ENCODE assay signal across 8 cellular contexts in genomic region chr2:27323592-27324285, GRCh38. TPM values are rescaled to one million over a fixed set of nuclear protein-coding genes. Genes with fewer than 3 reads are reported as not detected.
DNase-seq lines count a peak whose midpoint lies in the region; ATAC-seq and TF ChIP-seq lines count a peak whose summit lies in the region.

No MANE protein-coding gene starts in this region.

- in situ Hi-C loops in G401 (cut with HindIII; ENCODE audit: low sequenced_read_pairs) = no loop called here

- H3K4me1 ChIP-seq in PC-9 (replicated peaks; ENCODE audit: insufficient read depth) = peaks cover 28% of the 10 kb centered on the region

- H3K27ac Mint-ChIP-seq in endothelial cell (ENCODE audit: unreplicated experiment) (peak overlapping the region; percentile 100), neural crest cell (ENCODE audit: unreplicated experiment) (peak overlapping the region; percentile 98)

- CTCF ChIA-PET in PC-9 (lab: Charles Lee) = interaction anchor here (0.6 kb wide), 1 partner anchor 480 kb away, joined by 5 read pairs; no protein-coding TSS in a partner anchor

- BruUV-seq in PC-9 (replicated peaks; lab: Mats Ljungman, UMichigan) = no TSS peak

- no peaks in the 10 kb centered on the region for H3K9me3 ChIP-seq in PC-9 (ENCODE audit: insufficient read depth, low read depth)

- H3K27ac ChIP-seq in PC-9 = peak overlapping the region; percentile 69

- peak; percentile 22 for DNase-seq in G401 (ENCODE audit: low spot score)
- no peak for DNase-seq in PC-9
- DNase-seq in endothelial cell (ENCODE audit: low spot score) = no peak
- no peak for DNase-seq in neural crest cell (ENCODE audit: low read depth, low spot score)
- DNase-seq in HK-2 (ENCODE audit: unreplicated experiment) = no peak
- DNase-seq in NCI-H526 (lab: John Stamatoyannopoulos, UW) = no peak

- peak overlapping the region; percentile 91 for H2AFZ ChIP-seq in PC-9

- no peaks in the 10 kb centered on the region for H3K27me3 ChIP-seq in PC-9 (ENCODE audit: insufficient read depth, low read depth)

- no peaks in the 10 kb centered on the region for H3K9me2 ChIP-seq in PC-9 (ENCODE audit: insufficient read depth)

- H3K4me2 ChIP-seq in PC-9 = peak overlapping the region; percentile 99

- H3K4me3 ChIP-seq in PC-9 = peak overlapping the region; percentile 82

- peaks cover 12% of the 10 kb centered on the region; the same call in 1 of the 2 replicates for H3K36me3 ChIP-seq in PC-9 (ENCODE audit: low read depth)

- H3K36me3 Mint-ChIP-seq in endothelial cell (ENCODE audit: low read depth, unreplicated experiment) (peaks cover 29% of the 10 kb centered on the region), neural crest cell (ENCODE audit: low read depth) (peaks cover 19% of the 10 kb centered on the region)

- intact Hi-C loops in PC-9 (cut with micrococcal nuclease; ENCODE audit: unreplicated experiment) = loop anchor here (2.0 to 10.0 kb wide), 3 partner anchors 33 to 304 kb away; partner anchors contain the start of genes ATRAID, CAD, CCDC121 and GPN1

- H4K20me1 ChIP-seq in PC-9 (ENCODE audit: insufficient read depth) = no peaks in the 10 kb centered on the region

- H3K27me3 Mint-ChIP-seq in endothelial cell (ENCODE audit: unreplicated experiment) (peaks cover 4% of the 10 kb centered on the region), neural crest cell (ENCODE audit: low read depth) (no peaks in the 10 kb centered on the region)

- H3K4me3 Mint-ChIP-seq in endothelial cell (ENCODE audit: unreplicated experiment) (peak overlapping the region; percentile 98), neural crest cell (peak overlapping the region; percentile 93)

- H3K9me3 Mint-ChIP-seq in endothelial cell (ENCODE audit: unreplicated experiment) = no peaks in the 10 kb centered on the region
- H3K9me3 Mint-ChIP-seq in neural crest cell = no peaks in the 10 kb centered on the region

- peaks cover 17% of the 10 kb centered on the region for H3K4me1 Mint-ChIP-seq in endothelial cell (ENCODE audit: unreplicated experiment)
- H3K4me1 Mint-ChIP-seq in neural crest cell = peaks cover 25% of the 10 kb centered on the region

- ATAC-seq in HG03135 (IDR thresholded peaks at IDR 0.05; ENCODE audit: unreplicated experiment) (no peak), GM21723 (IDR thresholded peaks at IDR 0.05; ENCODE audit: unreplicated experiment) (no peak)

- H3F3A ChIP-seq in PC-9 (ENCODE audit: insufficient read depth, low read depth) = peaks cover 53% of the 10 kb centered on the region; the same call in 1 of the 2 replicates

- TF ChIP-seq CTCF in PC-9 (conservative IDR thresholded peaks at IDR 0.05) (no peak), endothelial cell (IDR thresholded peaks at IDR 0.05; ENCODE audit: unreplicated experiment) (no peak), neural crest cell (conservative IDR thresholded peaks at IDR 0.05) (no peak)

- POLR2A ChIA-PET in PC-9 (lab: Charles Lee; ENCODE audit: unreplicated experiment) = interaction anchor here (0.6 kb wide), 2 partner anchors 166 to 1573 kb away, joined by 3 to 4 read pairs; no protein-coding TSS in a partner anchor

- peaks cover 23% of the 10 kb centered on the region for H3K79me2 ChIP-seq in PC-9 (ENCODE audit: low read depth)

RNA-seq across cellular contexts. Expression of gene MPV17, which starts 0.8 kb away (rescaled TPM):
- 80.5 and 99.1 TPM in 2 replicates for total RNA-seq in G401 (2014; rRNA removed; shearing (Covaris generic))
- total RNA-seq in PC-9 (2021) (42.2 and 47.5 TPM in 2 replicates), endothelial cell (ENCODE audit: unreplicated experiment) (55.0 TPM), neural crest cell (84.5 and 90.7 TPM in 2 replicates)

RNA-seq across cellular contexts. Expression of gene UCN, which starts 15.5 kb away (rescaled TPM):
- not detected in 2 replicates for total RNA-seq in G401 (2014; rRNA removed; shearing (Covaris generic))
- total RNA-seq in PC-9 (2021) (2.8 and 4.6 TPM in 2 replicates), endothelial cell (ENCODE audit: unreplicated experiment) (1.5 TPM), neural crest cell (1.6 and 1.9 TPM in 2 replicates)

RNA-seq across cellular contexts. Expression of gene GTF3C2, which starts 32.8 kb away (rescaled TPM):
- total RNA-seq in G401 (2014; rRNA removed; shearing (Covaris generic)) = 101 and 102 TPM in 2 replicates
- total RNA-seq in PC-9 (2021) = 57.5 and 69.8 TPM in 2 replicates
- 61.4 TPM for total RNA-seq in endothelial cell (ENCODE audit: unreplicated experiment)
- total RNA-seq in neural crest cell = 109 and 114 TPM in 2 replicates

RNA-seq across cellular contexts. Expression of gene TRIM54, which starts 41.5 kb away (rescaled TPM):
- total RNA-seq in G401 (2014; rRNA removed; shearing (Covaris generic)) = not detected in 2 replicates
- 8.2 and 9.8 TPM in 2 replicates for total RNA-seq in PC-9 (2021)
- total RNA-seq in endothelial cell (ENCODE audit: unreplicated experiment) = not detected
- total RNA-seq in neural crest cell = not detected in 2 replicates

RNA-seq across cellular contexts. Expression of gene EIF2B4, which starts 46.4 kb away (rescaled TPM):
- total RNA-seq in G401 (2014; rRNA removed; shearing (Covaris generic)) = 36.0 and 44.8 TPM in 2 replicates
- total RNA-seq in PC-9 (2021) (32.9 and 33.1 TPM in 2 replicates), endothelial cell (ENCODE audit: unreplicated experiment) (48.6 TPM), neural crest cell (72.5 TPM in 2 replicates)
